ENCODE assay signal across 1 cellular context in the genomic region with DNA sequence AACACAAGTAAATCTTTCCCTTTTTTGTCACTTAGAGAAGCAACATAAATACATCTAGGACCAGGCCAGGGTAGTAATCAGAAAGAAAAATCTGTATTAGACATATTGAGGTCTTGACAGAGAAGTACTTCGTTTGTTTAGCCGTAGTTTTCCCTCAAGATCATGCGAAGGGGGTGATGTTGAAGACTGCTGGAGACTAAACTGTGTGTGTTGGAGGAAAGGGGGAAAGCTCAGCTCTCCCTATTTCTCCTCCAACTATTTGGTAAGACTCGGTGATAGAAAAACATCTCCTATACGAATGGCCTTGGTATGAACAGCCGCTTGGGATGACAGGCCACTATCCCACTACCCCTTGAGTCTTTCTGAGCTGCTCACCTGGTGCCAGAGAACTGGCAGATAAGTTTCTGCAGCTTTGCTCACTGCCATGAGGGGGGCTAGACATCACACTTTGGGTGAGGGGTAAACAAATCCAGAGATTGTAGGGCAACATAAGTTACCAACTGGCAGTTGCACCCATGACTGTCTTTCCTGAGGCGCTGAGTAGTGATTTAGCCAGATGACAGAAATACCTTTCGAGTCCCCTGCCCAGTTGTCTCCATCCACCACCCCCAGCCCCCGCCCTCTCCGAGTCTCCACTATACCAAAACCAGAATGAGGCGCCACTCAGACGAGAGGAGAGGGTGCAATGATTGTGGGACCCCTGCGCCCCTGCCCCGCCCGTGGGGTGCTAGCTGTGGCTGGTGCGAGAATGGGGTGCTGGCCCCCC.
TF ChIP-seq lines count a peak whose summit lies in the region.

No MANE protein-coding gene starts in this region.

TF ChIP-seq in IMR-90, 13 proteins besides CTCF, POLR2A, EP300 and RAD21:
- no peak for TF ChIP-seq NFE2L2 (IDR thresholded peaks at IDR 0.05; ENCODE audit: low read depth, low read length)
- no peak for TF ChIP-seq FOS (IDR thresholded peaks at IDR 0.05; ENCODE audit: low read depth, low read length)
- no peak for TF ChIP-seq SMC3 (IDR thresholded peaks at IDR 0.05; ENCODE audit: low read depth, low read length)
- TF ChIP-seq BHLHE40 (IDR thresholded peaks at IDR 0.05; ENCODE audit: low read depth, low read length) = no peak
- no peak for TF ChIP-seq CHD1 (IDR thresholded peaks at IDR 0.05; ENCODE audit: low read depth, low read length)
- no peak for TF ChIP-seq MAFK (IDR thresholded peaks at IDR 0.05; ENCODE audit: low read depth, low read length)
- no peak for TF ChIP-seq RCOR1 (IDR thresholded peaks at IDR 0.05; ENCODE audit: insufficient replicate concordance, low read length)
- TF ChIP-seq MAZ (IDR thresholded peaks at IDR 0.05; ENCODE audit: borderline replicate concordance, low read depth, low read length) = no peak
- no peak for TF ChIP-seq RFX5 (IDR thresholded peaks at IDR 0.05; ENCODE audit: low read depth, low read length)
- no peak for TF ChIP-seq CEBPB (IDR thresholded peaks at IDR 0.05; ENCODE audit: low read depth, low read length)
- TF ChIP-seq, protein P1, sequence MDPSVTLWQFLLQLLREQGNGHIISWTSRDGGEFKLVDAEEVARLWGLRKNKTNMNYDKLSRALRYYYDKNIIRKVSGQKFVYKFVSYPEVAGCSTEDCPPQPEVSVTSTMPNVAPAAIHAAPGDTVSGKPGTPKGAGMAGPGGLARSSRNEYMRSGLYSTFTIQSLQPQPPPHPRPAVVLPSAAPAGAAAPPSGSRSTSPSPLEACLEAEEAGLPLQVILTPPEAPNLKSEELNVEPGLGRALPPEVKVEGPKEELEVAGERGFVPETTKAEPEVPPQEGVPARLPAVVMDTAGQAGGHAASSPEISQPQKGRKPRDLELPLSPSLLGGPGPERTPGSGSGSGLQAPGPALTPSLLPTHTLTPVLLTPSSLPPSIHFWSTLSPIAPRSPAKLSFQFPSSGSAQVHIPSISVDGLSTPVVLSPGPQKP (IDR thresholded peaks at IDR 0.05; ENCODE audit: borderline replicate concordance, low read depth, low read length) = no peak
- TF ChIP-seq, protein P2, sequence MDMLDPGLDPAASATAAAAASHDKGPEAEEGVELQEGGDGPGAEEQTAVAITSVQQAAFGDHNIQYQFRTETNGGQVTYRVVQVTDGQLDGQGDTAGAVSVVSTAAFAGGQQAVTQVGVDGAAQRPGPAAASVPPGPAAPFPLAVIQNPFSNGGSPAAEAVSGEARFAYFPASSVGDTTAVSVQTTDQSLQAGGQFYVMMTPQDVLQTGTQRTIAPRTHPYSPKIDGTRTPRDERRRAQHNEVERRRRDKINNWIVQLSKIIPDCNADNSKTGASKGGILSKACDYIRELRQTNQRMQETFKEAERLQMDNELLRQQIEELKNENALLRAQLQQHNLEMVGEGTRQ (IDR thresholded peaks at IDR 0.05; ENCODE audit: low read depth, low read length) = no peak
- no peak for TF ChIP-seq MXI1 (IDR thresholded peaks at IDR 0.05; ENCODE audit: borderline replicate concordance, low read depth, low read length)
